ENCODE assay signal across 13 cellular contexts in genomic region chr20:52172392-52173047, GRCh38.
DNase-seq lines count a peak whose midpoint lies in the region; ATAC-seq and TF ChIP-seq lines count a peak whose summit lies in the region.
"Had no signal": no experiment of that assay in that cellular context is flagged by ENCODE, and none has a peak within 500 bp of the region (broad histone marks: within the 10 kb centered on the region; RNA-seq: fewer than 3 reads in every experiment).

No MANE protein-coding gene starts in this region.

- no peak for DNase-seq in activated naive CD8-positive, alpha-beta T cell treated with anti-CD3 and anti-CD28 coated beads, Interleukin-2, amount 50 U/mL, for 24 hours
- peak; percentile 16 for DNase-seq in stimulated activated naive B cell treated with anti-CD40 and anti-IgM and Interleukin-4, amounts not matched to agents 10 μg/mL and 1 μg/mL and 100 μg/mL, for 72 hours
- DNase-seq in activated T-cell treated with anti-CD3 and anti-CD28 coated beads, Interleukin-2, amount 50 U/mL, for 24 hours, result no peak
- DNase-seq in foreskin fibroblast, result no peak
- DNase-seq in NCI-H69 (lab: John Stamatoyannopoulos, UW), result no peak
- DNase-seq: activated effector memory CD4-positive, alpha-beta T cell treated with anti-CD3 and anti-CD28 coated beads, Interleukin-2, amount 50 U/mL, for 16 hours; heart left ventricle; NCI-H1105; PC-9 had no signal

- peak overlapping the region; percentile 24 for H3K27ac Mint-ChIP-seq in activated naive CD8-positive, alpha-beta T cell
- no peak overlapping the region for H3K27ac Mint-ChIP-seq in activated naive CD8-positive, alpha-beta T cell treated with anti-CD3 and anti-CD28 coated beads, Interleukin-2, amount 50 U/mL, for 24 hours
- H3K27ac Mint-ChIP-seq in stimulated activated naive B cell treated with anti-CD40 and anti-IgM and Interleukin-4, amounts not matched to agents 10 μg/mL and 1 μg/mL and 100 μg/mL, for 72 hours, result peak overlapping the region; percentile 49
- H3K27ac Mint-ChIP-seq in activated T-cell treated with anti-CD3 and anti-CD28 coated beads, Interleukin-2, amount 50 U/mL, for 24 hours, result no peak overlapping the region

- H3K4me1 Mint-ChIP-seq in activated naive CD8-positive, alpha-beta T cell (ENCODE audit: low read depth), result peaks cover 4% of the 10 kb centered on the region
- peaks cover 15% of the 10 kb centered on the region for H3K4me1 Mint-ChIP-seq in activated naive CD8-positive, alpha-beta T cell treated with anti-CD3 and anti-CD28 coated beads, Interleukin-2, amount 50 U/mL, for 24 hours
- H3K4me1 Mint-ChIP-seq in stimulated activated naive B cell treated with anti-CD40 and anti-IgM and Interleukin-4, amounts not matched to agents 10 μg/mL and 1 μg/mL and 100 μg/mL, for 72 hours, result peaks cover 21 to 40% of the 10 kb centered on the region in 2 donors
- peaks cover 18% of the 10 kb centered on the region for H3K4me1 Mint-ChIP-seq in activated T-cell treated with anti-CD3 and anti-CD28 coated beads, Interleukin-2, amount 50 U/mL, for 24 hours (ENCODE audit: low read depth)

- no peak for TF ChIP-seq CTCF in foreskin fibroblast (IDR thresholded peaks at IDR 0.05; ENCODE audit: low read depth, low read length)

- no peak overlapping the region for H3K4me3 Mint-ChIP-seq in activated naive CD8-positive, alpha-beta T cell
- no peak overlapping the region for H3K4me3 Mint-ChIP-seq in activated naive CD8-positive, alpha-beta T cell treated with anti-CD3 and anti-CD28 coated beads, Interleukin-2, amount 50 U/mL, for 24 hours
- peak overlapping the region in 1 of 2 donors; percentile 7 for H3K4me3 Mint-ChIP-seq in stimulated activated naive B cell treated with anti-CD40 and anti-IgM and Interleukin-4, amounts not matched to agents 10 μg/mL and 1 μg/mL and 100 μg/mL, for 72 hours
- H3K4me3 Mint-ChIP-seq in activated T-cell treated with anti-CD3 and anti-CD28 coated beads, Interleukin-2, amount 50 U/mL, for 24 hours, result no peak overlapping the region

- H3K4me3 ChIP-seq in foreskin fibroblast (ENCODE audit: low read depth in 1 of 2, low read length in 2 of 2), result no peak overlapping the region
- H3K4me3 ChIP-seq: heart left ventricle, PC-9, smooth muscle cell had no signal

- H3K27me3 Mint-ChIP-seq in activated naive CD8-positive, alpha-beta T cell, result no peaks in the 10 kb centered on the region
- H3K27me3 Mint-ChIP-seq in activated naive CD8-positive, alpha-beta T cell treated with anti-CD3 and anti-CD28 coated beads, Interleukin-2, amount 50 U/mL, for 24 hours, result no peaks in the 10 kb centered on the region
- no peaks in the 10 kb centered on the region for H3K27me3 Mint-ChIP-seq in stimulated activated naive B cell treated with anti-CD40 and anti-IgM and Interleukin-4, amounts not matched to agents 10 μg/mL and 1 μg/mL and 100 μg/mL, for 72 hours
- no peaks in the 10 kb centered on the region for H3K27me3 Mint-ChIP-seq in activated T-cell treated with anti-CD3 and anti-CD28 coated beads, Interleukin-2, amount 50 U/mL, for 24 hours

- peaks cover 7% of the 10 kb centered on the region for H3K36me3 Mint-ChIP-seq in activated naive CD8-positive, alpha-beta T cell
- H3K36me3 Mint-ChIP-seq in activated naive CD8-positive, alpha-beta T cell treated with anti-CD3 and anti-CD28 coated beads, Interleukin-2, amount 50 U/mL, for 24 hours (ENCODE audit: low read depth), result peaks cover 5% of the 10 kb centered on the region
- H3K36me3 Mint-ChIP-seq in stimulated activated naive B cell treated with anti-CD40 and anti-IgM and Interleukin-4, amounts not matched to agents 10 μg/mL and 1 μg/mL and 100 μg/mL, for 72 hours, result peaks cover 17 to 55% of the 10 kb centered on the region in 2 donors
- H3K36me3 Mint-ChIP-seq in activated T-cell treated with anti-CD3 and anti-CD28 coated beads, Interleukin-2, amount 50 U/mL, for 24 hours (ENCODE audit: low read depth), result peaks cover 50% of the 10 kb centered on the region

- ATAC-seq in activated naive CD8-positive, alpha-beta T cell treated with anti-CD3 and anti-CD28 coated beads, Interleukin-2, amount 50 U/mL, for 24 hours, result no peak
- ATAC-seq in HG02610 (IDR thresholded peaks at IDR 0.05; ENCODE audit: unreplicated experiment) (peak; percentile 77), HG03439 (IDR thresholded peaks at IDR 0.05; ENCODE audit: unreplicated experiment) (peak; percentile 87)
- peak; percentile 87 to 91 for ATAC-seq in stimulated activated naive B cell treated with anti-CD40 and anti-IgM and Interleukin-4, amounts not matched to agents 10 μg/mL and 1 μg/mL and 100 μg/mL, for 72 hours (replicated peaks)
- ATAC-seq: heart left ventricle had no signal

- no peaks in the 10 kb centered on the region for H3K9me3 Mint-ChIP-seq in activated naive CD8-positive, alpha-beta T cell (ENCODE audit: low read depth)
- no peaks in the 10 kb centered on the region for H3K9me3 Mint-ChIP-seq in activated naive CD8-positive, alpha-beta T cell treated with anti-CD3 and anti-CD28 coated beads, Interleukin-2, amount 50 U/mL, for 24 hours
- H3K9me3 Mint-ChIP-seq in stimulated activated naive B cell treated with anti-CD40 and anti-IgM and Interleukin-4, amounts not matched to agents 10 μg/mL and 1 μg/mL and 100 μg/mL, for 72 hours, result peaks cover 0 to 2% of the 10 kb centered on the region in 2 donors
- H3K9me3 Mint-ChIP-seq in activated T-cell treated with anti-CD3 and anti-CD28 coated beads, Interleukin-2, amount 50 U/mL, for 24 hours, result no peaks in the 10 kb centered on the region

Comparison
In these comparisons a context has a peak if more than half of its experiments do, and no peak if none do; other contexts are left out.
1. H3K27ac Mint-ChIP-seq: peak in activated naive CD8-positive, alpha-beta T cell (single experiment) and stimulated activated naive B cell treated with anti-CD40 and anti-IgM and Interleukin-4, amounts not matched to agents 10 μg/mL and 1 μg/mL and 100 μg/mL, for 72 hours (single experiment); none in activated naive CD8-positive, alpha-beta T cell treated with anti-CD3 and anti-CD28 coated beads, Interleukin-2, amount 50 U/mL, for 24 hours (single experiment) and activated T-cell treated with anti-CD3 and anti-CD28 coated beads, Interleukin-2, amount 50 U/mL, for 24 hours (single experiment).